Comparison of ENCODE assay signal across 37 cellular contexts in the genomic region with DNA sequence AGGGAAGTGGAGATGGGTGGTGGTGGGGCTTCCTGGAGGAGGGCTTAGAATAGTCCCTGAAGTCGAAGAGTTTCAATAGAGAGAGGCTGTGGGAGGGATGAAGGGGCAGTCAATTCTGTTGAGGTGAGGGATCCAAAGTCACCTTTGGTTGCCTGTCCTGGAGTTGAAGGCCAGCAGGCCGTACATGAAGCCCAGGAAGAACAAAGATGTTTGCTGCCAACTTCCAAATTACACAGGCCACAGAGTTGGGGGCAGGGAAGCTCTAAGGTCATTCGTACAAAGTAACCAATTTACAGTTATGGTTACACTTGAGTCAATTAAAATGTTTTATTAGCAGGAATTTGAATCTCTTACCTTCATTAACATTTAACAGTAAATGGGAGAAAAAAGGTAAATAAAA.
"Had no signal": no experiment of that assay in that cellular context is flagged by ENCODE, and none has a peak within 500 bp of the region (broad histone marks: within the 10 kb centered on the region; RNA-seq: fewer than 3 reads in every experiment).

No MANE protein-coding gene starts in this region.

- H3K4me3 Mint-ChIP-seq: activated B cell treated with CpG ODN at 0.5 μM for 24 hours; activated CD4-positive, alpha-beta memory T cell treated with anti-CD3 and anti-CD28 coated beads for 36 hours; activated CD4-positive, alpha-beta T cell treated with anti-CD3 and anti-CD28 coated beads, Interleukin-2, amount 10 ng/mL, durations not matched to agents 24 days and 14 days; activated CD8-positive, alpha-beta T cell treated with anti-CD3 and anti-CD28 coated beads for 36 hours; activated naive CD4-positive, alpha-beta T cell treated with anti-CD3 and anti-CD28 coated beads for 36 hours; activated naive CD8-positive, alpha-beta T cell treated with anti-CD3 and anti-CD28 coated beads for 36 hours; activated T-cell treated with anti-CD3 and anti-CD28 coated beads, Interleukin-2, amount 50 U/mL, for 4 hours; activated T-cell treated with anti-CD3 and anti-CD28 coated beads, Interleukin-2, amount 50 U/mL, for 72 hours; activated T-helper 1 cell treated with anti-CD3 and anti-CD28 coated beads, Interleukin-12 subunit alpha, Interleukin-12 subunit beta, Interleukin-2, Interleukin-4 antibody, amounts not matched to agents 30 ng/mL and 10 ng/mL and 1 ng/mL, durations not matched to agents 14 hours and 24 hours and 36 hours; activated T-helper 17 cell treated with anti-CD3 and anti-CD28 coated beads, Interleukin-2, amount 50 U/mL, for 72 hours; T-helper 1 cell treated with Interleukin-12 subunit alpha and Interleukin-12 subunit beta and Interleukin-4 antibody, amounts not matched to agents 30 μg/mL and 1 μg/mL, for 36 hours; T-helper 2 cell treated with Interferon-gamma antibody and Interleukin-4, amounts not matched to agents 5 μg/mL and 100 μg/mL, for 36 hours had no signal

- H3K4me1 Mint-ChIP-seq: activated B cell treated with CpG ODN at 0.5 μM for 24 hours had no signal

- H3K27ac Mint-ChIP-seq: activated B cell treated with CpG ODN at 0.5 μM for 24 hours; activated CD4-positive, alpha-beta memory T cell treated with anti-CD3 and anti-CD28 coated beads for 36 hours; activated CD4-positive, alpha-beta T cell treated with anti-CD3 and anti-CD28 coated beads, Interleukin-2, amount 10 ng/mL, durations not matched to agents 24 days and 14 days; activated CD8-positive, alpha-beta T cell treated with anti-CD3 and anti-CD28 coated beads for 36 hours; activated naive CD4-positive, alpha-beta T cell treated with anti-CD3 and anti-CD28 coated beads for 36 hours; activated naive CD4-positive, alpha-beta T cell treated with anti-CD3 and anti-CD28 coated beads, Interleukin-2, amount 50 U/mL, for 72 hours; activated naive CD8-positive, alpha-beta T cell treated with anti-CD3 and anti-CD28 coated beads for 36 hours; activated T-cell treated with anti-CD3 and anti-CD28 coated beads, Interleukin-2, amount 50 U/mL, for 72 hours; activated T-helper 1 cell treated with anti-CD3 and anti-CD28 coated beads, Interleukin-12 subunit alpha, Interleukin-12 subunit beta, Interleukin-2, Interleukin-4 antibody, amounts not matched to agents 30 ng/mL and 10 ng/mL and 1 ng/mL, durations not matched to agents 14 hours and 24 hours and 36 hours; activated T-helper 17 cell treated with anti-CD3 and anti-CD28 coated beads, Interleukin-2, amount 50 U/mL, for 72 hours; T-helper 1 cell treated with Interleukin-12 subunit alpha and Interleukin-12 subunit beta and Interleukin-4 antibody, amounts not matched to agents 30 μg/mL and 1 μg/mL, for 36 hours; T-helper 2 cell treated with Interferon-gamma antibody and Interleukin-4, amounts not matched to agents 5 μg/mL and 100 μg/mL, for 36 hours had no signal

- H3K36me3 Mint-ChIP-seq: activated CD4-positive, alpha-beta memory T cell treated with anti-CD3 and anti-CD28 coated beads for 36 hours; activated naive CD4-positive, alpha-beta T cell treated with anti-CD3 and anti-CD28 coated beads, Interleukin-2, amount 50 U/mL, for 72 hours; activated naive CD8-positive, alpha-beta T cell treated with anti-CD3 and anti-CD28 coated beads for 36 hours had no signal

- FAIRE-seq: astrocyte, TTC549 had no signal

- DNase-seq: activated B cell treated with CpG ODN at 0.5 μM for 24 hours; activated CD4-positive, alpha-beta memory T cell treated with anti-CD3 and anti-CD28 coated beads for 36 hours; activated CD4-positive, alpha-beta T cell treated with anti-CD3 and anti-CD28 coated beads for 4 hours; activated CD4-positive, alpha-beta T cell treated with anti-CD3 and anti-CD28 coated beads, Interleukin-2, amount 10 ng/mL, durations not matched to agents 24 days and 14 days; activated CD4-positive, alpha-beta T cell treated with anti-CD3 and anti-CD28 coated beads, Interleukin-2, amount 50 U/mL, for 1 hour; activated CD4-positive, alpha-beta T cell treated with anti-CD3 and anti-CD28 coated beads, Interleukin-2, amount 50 U/mL, for 4 hours; activated CD4-positive, CD25-positive, alpha-beta regulatory T cell treated with anti-CD3 and anti-CD28 coated beads, Interleukin-2, amount 50 U/mL, for 72 hours; activated CD8-positive, alpha-beta memory T cell treated with anti-CD3 and anti-CD28 coated beads, Interleukin-2, amount 50 U/mL, for 4 hours; activated CD8-positive, alpha-beta T cell treated with anti-CD3 and anti-CD28 coated beads for 36 hours; activated effector memory CD4-positive, alpha-beta T cell treated with anti-CD3 and anti-CD28 coated beads, Interleukin-2, amount 50 U/mL, for 16 hours; activated gamma-delta T cell treated with Interleukin-2 at 50 U/mL for 16 hours; activated naive CD4-positive, alpha-beta T cell; activated naive CD4-positive, alpha-beta T cell treated with anti-CD3 and anti-CD28 coated beads for 36 hours; activated naive CD4-positive, alpha-beta T cell treated with anti-CD3 and anti-CD28 coated beads, Interleukin-2, amount 50 U/mL, for 16 hours; activated naive CD8-positive, alpha-beta T cell treated with anti-CD3 and anti-CD28 coated beads for 36 hours; activated T-cell treated with anti-CD3 and anti-CD28 coated beads for 4 hours; activated T-cell treated with anti-CD3 and anti-CD28 coated beads, Interleukin-2, amount 50 U/mL, for 1 hour; activated T-cell treated with anti-CD3 and anti-CD28 coated beads, Interleukin-2, amount 50 U/mL, for 4 hours; activated T-cell treated with anti-CD3 and anti-CD28 coated beads, Interleukin-2, amount 50 U/mL, for 72 hours; adrenal gland; amniotic stem cell; aorta; body of pancreas; brain microvascular endothelial cell; central memory CD4-positive, alpha-beta T cell; T-helper 1 cell; T-helper 2 cell; T-helper 9 cell had no signal

- H3K4me3 ChIP-seq: adrenal gland, body of pancreas, breast epithelium had no signal

- H3K36me3 ChIP-seq: adrenal gland, brain microvascular endothelial cell, breast epithelium had no signal

- ATAC-seq: activated CD8-positive, alpha-beta T cell treated with anti-CD3 and anti-CD28 coated beads for 36 hours; activated naive CD4-positive, alpha-beta T cell treated with anti-CD3 and anti-CD28 coated beads, Interleukin-2, amount 50 U/mL, for 72 hours; activated T-cell treated with anti-CD3 and anti-CD28 coated beads, Interleukin-2, amount 50 U/mL, for 4 hours; activated T-cell treated with anti-CD3 and anti-CD28 coated beads, Interleukin-2, amount 50 U/mL, for 72 hours; activated T-helper 17 cell treated with anti-CD3 and anti-CD28 coated beads, Interleukin-2, amount 50 U/mL, for 72 hours; body of pancreas had no signal

- H3K27ac ChIP-seq: adrenal gland, body of pancreas, brain microvascular endothelial cell, breast epithelium, VCaP had no signal

- H3K9me3 ChIP-seq: adrenal gland, body of pancreas, breast epithelium had no signal

- H3K27me3 ChIP-seq: adrenal gland, body of pancreas, brain microvascular endothelial cell had no signal

- H3K4me1 ChIP-seq: adrenal gland, body of pancreas, breast epithelium had no signal

- H3K9me3 Mint-ChIP-seq: activated B cell treated with CpG ODN at 0.5 μM for 24 hours; activated CD4-positive, alpha-beta memory T cell treated with anti-CD3 and anti-CD28 coated beads for 36 hours; activated CD4-positive, alpha-beta T cell treated with anti-CD3 and anti-CD28 coated beads, Interleukin-2, amount 10 ng/mL, durations not matched to agents 24 days and 14 days; activated CD8-positive, alpha-beta T cell treated with anti-CD3 and anti-CD28 coated beads for 36 hours; activated naive CD4-positive, alpha-beta T cell treated with anti-CD3 and anti-CD28 coated beads for 36 hours; activated naive CD4-positive, alpha-beta T cell treated with anti-CD3 and anti-CD28 coated beads, Interleukin-2, amount 50 U/mL, for 72 hours; activated naive CD8-positive, alpha-beta T cell treated with anti-CD3 and anti-CD28 coated beads for 36 hours; activated T-cell treated with anti-CD3 and anti-CD28 coated beads, Interleukin-2, amount 50 U/mL, for 4 hours; activated T-cell treated with anti-CD3 and anti-CD28 coated beads, Interleukin-2, amount 50 U/mL, for 72 hours; activated T-helper 1 cell treated with anti-CD3 and anti-CD28 coated beads, Interleukin-12 subunit alpha, Interleukin-12 subunit beta, Interleukin-2, Interleukin-4 antibody, amounts not matched to agents 30 ng/mL and 10 ng/mL and 1 ng/mL, durations not matched to agents 14 hours and 24 hours and 36 hours; activated T-helper 17 cell treated with anti-CD3 and anti-CD28 coated beads, Interleukin-2, amount 50 U/mL, for 72 hours; T-helper 1 cell treated with Interleukin-12 subunit alpha and Interleukin-12 subunit beta and Interleukin-4 antibody, amounts not matched to agents 30 μg/mL and 1 μg/mL, for 36 hours; T-helper 2 cell treated with Interferon-gamma antibody and Interleukin-4, amounts not matched to agents 5 μg/mL and 100 μg/mL, for 36 hours had no signal
